Comparison of ENCODE assay signal across 8 cellular contexts in genomic region chr10:91590904-91591791, GRCh38. TPM values are rescaled to one million over a fixed set of nuclear protein-coding genes. Genes with fewer than 3 reads are reported as not detected.
DNase-seq lines count a peak whose midpoint lies in the region; ATAC-seq and TF ChIP-seq lines count a peak whose summit lies in the region.
"Had no signal": no experiment of that assay in that cellular context is flagged by ENCODE, and none has a peak within 500 bp of the region (broad histone marks: within the 10 kb centered on the region; RNA-seq: fewer than 3 reads in every experiment).

No MANE protein-coding gene starts in this region.

- H3K9me3 ChIP-seq in lower lobe of right lung (no peaks in the 10 kb centered on the region), upper lobe of right lung (no peaks in the 10 kb centered on the region)

- ATAC-seq in lower lobe of right lung: peak; percentile 37 to 45
- peak; percentile 35 for ATAC-seq in upper lobe of right lung
- no peak for ATAC-seq in HG03571 (IDR thresholded peaks at IDR 0.05; ENCODE audit: unreplicated experiment)

- intact Hi-C loops in lower lobe of right lung (cut with DNase I): no loop called here
- intact Hi-C loops in upper lobe of right lung (cut with DNase I): no loop called here

- no peak overlapping the region for H3K4me3 ChIP-seq in choroid plexus epithelial cell (ENCODE audit: low read depth, low read length)
- no peak overlapping the region for H3K4me3 ChIP-seq in lower lobe of right lung
- no peak overlapping the region for H3K4me3 ChIP-seq in upper lobe of right lung

- H3K4me1 ChIP-seq in lower lobe of right lung (peaks cover 26% of the 10 kb centered on the region), upper lobe of right lung (peaks cover 15% of the 10 kb centered on the region)

- TF ChIP-seq CTCF in choroid plexus epithelial cell (conservative IDR thresholded peaks at IDR 0.05; ENCODE audit: low read depth, low read length) (no peak), lower lobe of right lung (IDR thresholded peaks at IDR 0.05) (no peak), upper lobe of right lung (IDR thresholded peaks at IDR 0.05) (no peak), GM10266 (IDR thresholded peaks at IDR 0.05; ENCODE audit: control insufficient read depth, insufficient read depth, low read depth, missing control alignments) (no peak)

- peak overlapping the region; percentile 65 for H3K27ac ChIP-seq in lower lobe of right lung
- H3K27ac ChIP-seq in upper lobe of right lung: peak overlapping the region; percentile 70

- H3K27me3 ChIP-seq in lower lobe of right lung (ENCODE audit: low read depth): no peaks in the 10 kb centered on the region
- H3K27me3 ChIP-seq in upper lobe of right lung: no peaks in the 10 kb centered on the region

- DNase-seq in NCI-H1694 treated with DMSO at 0.1 percent for 48 hours (lab: John Stamatoyannopoulos, UW) (peak; percentile 87), choroid plexus epithelial cell (ENCODE audit: low read depth) (peak; percentile 87), lower lobe of right lung (no peak), upper lobe of right lung (no peak), GM10266 (ENCODE audit: extremely low spot score) (no peak)
- DNase-seq in activated CD4-positive, alpha-beta T cell treated with anti-CD3 and anti-CD28 coated beads for 48 hours: no peak
- DNase-seq: Kasumi-1 had no signal

- H3K36me3 ChIP-seq in lower lobe of right lung: no peaks in the 10 kb centered on the region
- H3K36me3 ChIP-seq in upper lobe of right lung: no peaks in the 10 kb centered on the region

RNA-seq across cellular contexts. Expression of gene PPP1R3C, which starts 41.7 kb away (rescaled TPM):
- total RNA-seq in lower lobe of right lung (10.8 TPM), upper lobe of right lung (15.1 TPM)

Comparison
In these comparisons a context has a peak if more than half of its experiments do, and no peak if none do; other contexts are left out.
1. DNase-seq: peak in NCI-H1694 treated with DMSO at 0.1 percent for 48 hours (single experiment) and choroid plexus epithelial cell (single experiment); none in lower lobe of right lung (single experiment), upper lobe of right lung (single experiment), activated CD4-positive, alpha-beta T cell treated with anti-CD3 and anti-CD28 coated beads for 48 hours (single experiment) and GM10266 (single experiment).